ENCODE assay signal across 10 cellular contexts in the genomic region with DNA sequence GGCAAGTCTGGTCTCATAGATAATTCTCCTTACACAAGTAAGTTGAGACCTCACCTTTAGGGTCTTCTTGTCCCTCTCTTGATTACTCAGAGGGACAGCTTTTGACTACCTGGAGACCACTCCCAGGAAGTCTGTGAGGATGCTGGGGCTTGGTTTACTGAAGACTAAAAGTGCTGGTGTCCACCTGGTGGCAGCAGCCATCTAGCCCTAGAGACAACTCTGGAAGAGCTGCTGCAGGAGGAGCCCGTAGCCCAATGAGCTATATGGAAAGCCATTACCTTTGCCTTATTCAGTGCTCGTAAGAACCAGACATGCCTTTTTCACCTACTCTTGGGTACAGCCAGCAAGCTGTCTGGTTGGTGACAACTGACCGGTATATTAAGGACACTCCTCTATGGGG. TPM values are rescaled to one million over a fixed set of nuclear protein-coding genes. Genes with fewer than 3 reads are reported as not detected.
DNase-seq lines count a peak whose midpoint lies in the region; ATAC-seq and TF ChIP-seq lines count a peak whose summit lies in the region.
"Had no signal": no experiment of that assay in that cellular context is flagged by ENCODE, and none has a peak within 500 bp of the region (broad histone marks: within the 10 kb centered on the region; RNA-seq: fewer than 3 reads in every experiment).

No MANE protein-coding gene starts in this region.

- H3K36me3 ChIP-seq in left ventricle myocardium inferior: no peaks in the 10 kb centered on the region
- H3K36me3 ChIP-seq: BLaER1 treated with 17β-estradiol and CSF1 and Interleukin-3, amounts not matched to agents 10 nM and 100 nM had no signal

- no peak for DNase-seq in Right ventricle myocardium superior
- DNase-seq in left ventricle myocardium inferior: no peak
- no peak for DNase-seq in NB4 (ENCODE audit: low read depth)
- DNase-seq in cardiac fibroblast (ENCODE audit: low read depth in 2 of 2): peak; percentile 7 to 24
- no peak for DNase-seq in retinal pigment epithelial cell (ENCODE audit: low read depth)
- DNase-seq in activated effector memory CD4-positive, alpha-beta T cell treated with Interleukin-2 at 50 U/mL for 16 hours: no peak
- DNase-seq in hepatic stellate cell (ENCODE audit: low spot score): no peak

- H3K4me1 ChIP-seq in left ventricle myocardium inferior: no peaks in the 10 kb centered on the region

- no peaks in the 10 kb centered on the region for H3K9me3 ChIP-seq in left ventricle myocardium inferior (replicated peaks)

- no peak overlapping the region for H3K27ac ChIP-seq in left ventricle myocardium inferior (replicated peaks)
- H3K27ac ChIP-seq: BLaER1 treated with 17β-estradiol and CSF1 and Interleukin-3, amounts not matched to agents 10 nM and 100 nM had no signal

- no peak overlapping the region for H3K4me3 ChIP-seq in left ventricle myocardium inferior
- H3K4me3 ChIP-seq in NB4 (ENCODE audit: low read depth, low read length): no peak overlapping the region
- H3K4me3 ChIP-seq in cardiac fibroblast (replicated peaks in 1 of 2; ENCODE audit: low read depth in 2 of 2, low read length in 2 of 2): no peak overlapping the region
- no peak overlapping the region for H3K4me3 ChIP-seq in retinal pigment epithelial cell (ENCODE audit: low read length)
- H3K4me3 ChIP-seq: BLaER1 treated with 17β-estradiol and CSF1 and Interleukin-3, amounts not matched to agents 10 nM and 100 nM had no signal

- intact Hi-C loops in Right ventricle myocardium superior (cut with DNase I) (loop anchor here (5.0 kb wide), 3 partner anchors 73 to 223 kb away; no protein-coding TSS in a partner anchor), left ventricle myocardium inferior (cut with micrococcal nuclease) (loop anchor here (5.0 to 10.0 kb wide), 2 partner anchors 151 to 223 kb away; no protein-coding TSS in a partner anchor)

- TF ChIP-seq POLR2A in NB4 (IDR thresholded peaks at IDR 0.05; ENCODE audit: extremely low read depth, insufficient read length): no peak

- TF ChIP-seq CTCF in left ventricle myocardium inferior (IDR thresholded peaks at IDR 0.05; ENCODE audit: borderline replicate concordance): no peak
- TF ChIP-seq CTCF in NB4 (IDR thresholded peaks at IDR 0.05; ENCODE audit: low read depth, low read length): peak; percentile 4
- TF ChIP-seq CTCF in cardiac fibroblast (IDR thresholded peaks at IDR 0.05; ENCODE audit: low read depth, low read length): peak; percentile 44
- TF ChIP-seq CTCF in retinal pigment epithelial cell (conservative IDR thresholded peaks at IDR 0.05; ENCODE audit: low read depth, low read length): peak; percentile 50

- peak; percentile 18 for ATAC-seq in Right ventricle myocardium superior (ENCODE audit: poor library complexity)
- ATAC-seq in HG03439 (IDR thresholded peaks at IDR 0.05; ENCODE audit: unreplicated experiment): no peak

- peaks cover 7% of the 10 kb centered on the region for H3K27me3 ChIP-seq in left ventricle myocardium inferior (ENCODE audit: low read depth)
- H3K27me3 ChIP-seq: BLaER1 treated with 17β-estradiol and CSF1 and Interleukin-3, amounts not matched to agents 10 nM and 100 nM had no signal

RNA-seq across cellular contexts. Expression of a gene that starts 7.3 kb away (rescaled TPM):
- 2.0 TPM for total RNA-seq in Right ventricle myocardium superior
- 1.2 TPM for total RNA-seq in left ventricle myocardium inferior

RNA-seq across cellular contexts. Expression of a gene that starts 17.1 kb away (rescaled TPM):
- not detected for total RNA-seq in Right ventricle myocardium superior
- not detected for total RNA-seq in left ventricle myocardium inferior
- total RNA-seq: activated CD8-positive, alpha-beta memory T cell treated with anti-CD3 and anti-CD28 coated beads for 36 hours had no signal

Comparison
In these comparisons a context has a peak if more than half of its experiments do, and no peak if none do; other contexts are left out.
1. DNase-seq: peak in cardiac fibroblast (2 of 2); none in Right ventricle myocardium superior (single experiment), left ventricle myocardium inferior (single experiment), NB4 (single experiment), retinal pigment epithelial cell (single experiment), activated effector memory CD4-positive, alpha-beta T cell treated with Interleukin-2 at 50 U/mL for 16 hours (single experiment) and hepatic stellate cell (single experiment).